ENCODE assay signal across 1 cellular context in genomic region chr3:56923546-56924224, GRCh38.
TF ChIP-seq lines count a peak whose summit lies in the region.

No MANE protein-coding gene starts in this region.

TF ChIP-seq in liver, 16 proteins besides CTCF, POLR2A, EP300 and RAD21:
- TF ChIP-seq REST (IDR thresholded peaks at IDR 0.05) = no peak
- peak; percentile 23 for TF ChIP-seq NR2F2 (IDR thresholded peaks at IDR 0.05)
- no peak for TF ChIP-seq ATF3 (IDR thresholded peaks at IDR 0.05)
- no peak for TF ChIP-seq FOXA1 (IDR thresholded peaks at IDR 0.05)
- peak; percentile 23 for TF ChIP-seq SP1 (IDR thresholded peaks at IDR 0.05)
- TF ChIP-seq GABPA (IDR thresholded peaks at IDR 0.05 in 1 of 2, conservative IDR thresholded peaks at IDR 0.05 in 1 of 2) = peak in 1 of 2 donors; percentile 15
